Comparison of ENCODE assay signal across 10 cellular contexts in genomic region chr9:117413346-117414219, GRCh38. TPM values are rescaled to one million over a fixed set of nuclear protein-coding genes. Genes with fewer than 3 reads are reported as not detected.
DNase-seq lines count a peak whose midpoint lies in the region; ATAC-seq, FAIRE-seq and TF ChIP-seq lines count a peak whose summit lies in the region.
"Had no signal": no experiment of that assay in that cellular context is flagged by ENCODE, and none has a peak within 500 bp of the region (broad histone marks: within the 10 kb centered on the region; RNA-seq: fewer than 3 reads in every experiment).

No MANE protein-coding gene starts in this region.

- POLR2A ChIA-PET in A549 (lab: Yijun Ruan, JAX) (no interaction called here), HEK293 (lab: Yijun Ruan, JAX) (no interaction called here)

- TF ChIP-seq EP300 in A549 (IDR thresholded peaks at IDR 0.05): no peak

- no peak for FAIRE-seq in A549 (lab: Jason Lieb, UNC)

- peaks cover 0 to 3% (median 0%) of the 10 kb centered on the region in 5 experiments for H3K9me3 Mint-ChIP-seq in brain

- peak overlapping the region; percentile 87 to 91 (median 89) for H3K4me3 Mint-ChIP-seq in brain

- 6% methylated on average over 35 of the region's 51 CpGs for WGBS in A549 (ENCODE audit: missing lambda C conversion rate)

- no peaks in the 10 kb centered on the region for H3K36me3 Mint-ChIP-seq in brain

- H3K9me3 ChIP-seq in A549 (no peaks in the 10 kb centered on the region), HEK293 (ENCODE audit: control insufficient read depth, insufficient read depth, low read depth, low read length) (no peaks in the 10 kb centered on the region)

- peak overlapping the region; percentile 47 for H3K4me3 ChIP-seq in A549
- H3K4me3 ChIP-seq in HEK293 (ENCODE audit: low read depth, low read length): peak overlapping the region; percentile 56

- TF ChIP-seq POLR2A in A549 (IDR thresholded peaks at IDR 0.05; ENCODE audit: low read length): no peak

- H3K36me3 ChIP-seq in HEK293 (ENCODE audit: control insufficient read depth in 2 of 2, insufficient read depth in 1 of 2, low read length in 2 of 2): no peaks in the 10 kb centered on the region

- peaks cover 26% of the 10 kb centered on the region for H3K4me1 Mint-ChIP-seq in brain

- DNase-seq in A549 (ENCODE audit: low read depth in 1 of 2, low spot score in 1 of 2) (no peak), midbrain (lab: John Stamatoyannopoulos, UW) (peak; percentile 25), HCEC 1CT (no peak), NCI-H510A treated with DMSO at 0.1 percent for 48 hours (lab: John Stamatoyannopoulos, UW) (no peak)
- no peak for DNase-seq in stimulated activated CD8-positive, alpha-beta memory T cell treated with anti-CD3 and anti-CD28 coated beads, Interleukin-4, amount 100 ng/mL, for 48 hours
- DNase-seq: stimulated activated naive CD4-positive, alpha-beta T cell treated with Interleukin-2 at 50 U/mL for 16 hours had no signal

- ATAC-seq in A549: peak; percentile 9 to 31; a peak in 4 of 6 replicates
- ATAC-seq in GM21737 (IDR thresholded peaks at IDR 0.05; ENCODE audit: unreplicated experiment): no peak

- peak overlapping the region; percentile 99 for H3K4me2 ChIP-seq in A549

- H3K27ac Mint-ChIP-seq in brain: peak overlapping the region in 1 of 5 experiments; percentile 91
- H3K27ac Mint-ChIP-seq: activated naive CD4-positive, alpha-beta T cell treated with anti-CD3 and anti-CD28 coated beads, Interleukin-2, amount 50 U/mL, for 72 hours had no signal

- TF ChIP-seq CTCF in A549 (IDR thresholded peaks at IDR 0.05): no peak
- TF ChIP-seq CTCF in HEK293 (tag by site-specific recombination; IDR thresholded peaks at IDR 0.05): no peak
- peak in 1 of 2 experiments; percentile 38 for TF ChIP-seq CTCF in brain (conservative IDR thresholded peaks at IDR 0.05)

- CTCF ChIA-PET in A549 (lab: Yijun Ruan, JAX): interaction anchor here (1.0 to 4.0 kb wide), 3 partner anchors 9 to 14 kb away, joined by 4 to 15 read pairs (median 5); no protein-coding TSS in a partner anchor
- CTCF ChIA-PET in HEK293 (lab: Yijun Ruan, JAX): interaction anchor here (0.5 to 3.9 kb wide), 12 partner anchors 8 to 997 kb away, joined by 3 to 25 read pairs (median 4); no protein-coding TSS in a partner anchor

- TF ChIP-seq RAD21 in A549 (conservative IDR thresholded peaks at IDR 0.05 in 1 of 2, IDR thresholded peaks at IDR 0.05 in 1 of 2): no peak

- no peak overlapping the region for H3K27ac ChIP-seq in A549
- H3K27ac ChIP-seq in HEK293 (ENCODE audit: extremely low read depth, low read depth, low read length): no peak overlapping the region

- peaks cover 42% of the 10 kb centered on the region for H3K27me3 Mint-ChIP-seq in brain

- H3K4me1 ChIP-seq in A549 (peaks cover 13% of the 10 kb centered on the region), HEK293 (ENCODE audit: control insufficient read depth, insufficient read depth, low read length) (no peaks in the 10 kb centered on the region)

TF ChIP-seq in A549, 52 proteins besides CTCF, POLR2A, EP300 and RAD21 (continues in another document):
- TF ChIP-seq PHF8 (IDR thresholded peaks at IDR 0.05; ENCODE audit: borderline replicate concordance, low read depth) (no peak), EHMT2 (IDR thresholded peaks at IDR 0.05; ENCODE audit: low read depth) (no peak), HOXB13 (CRISPR knock-in tag; IDR thresholded peaks at IDR 0.05; ENCODE audit: low read depth) (no peak), HEYL (CRISPR knock-in tag; IDR thresholded peaks at IDR 0.05) (no peak), HOXA7 (CRISPR knock-in tag; IDR thresholded peaks at IDR 0.05) (no peak), RCOR1 (IDR thresholded peaks at IDR 0.05; ENCODE audit: low read depth, low read length) (no peak), BHLHE40 (IDR thresholded peaks at IDR 0.05; ENCODE audit: low read depth, low read length) (no peak), NFE2L2 (conservative IDR thresholded peaks at IDR 0.05; ENCODE audit: low read length) (no peak), REST (IDR thresholded peaks at IDR 0.05) (no peak)
- TF ChIP-seq, protein P1, sequence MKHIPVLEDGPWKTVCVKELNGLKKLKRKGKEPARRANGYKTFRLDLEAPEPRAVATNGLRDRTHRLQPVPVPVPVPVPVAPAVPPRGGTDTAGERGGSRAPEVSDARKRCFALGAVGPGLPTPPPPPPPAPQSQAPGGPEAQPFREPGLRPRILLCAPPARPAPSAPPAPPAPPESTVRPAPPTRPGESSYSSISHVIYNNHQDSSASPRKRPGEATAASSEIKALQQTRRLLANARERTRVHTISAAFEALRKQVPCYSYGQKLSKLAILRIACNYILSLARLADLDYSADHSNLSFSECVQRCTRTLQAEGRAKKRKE (CRISPR knock-in tag; IDR thresholded peaks at IDR 0.05; ENCODE audit: low read depth): no peak

TF ChIP-seq in HEK293, 187 proteins besides CTCF, POLR2A, EP300 and RAD21:
- TF ChIP-seq ZNF707 (tag by site-specific recombination; IDR thresholded peaks at IDR 0.05) (no peak), ZSCAN5A (tag by site-specific recombination; IDR thresholded peaks at IDR 0.05) (no peak)

RNA-seq across cellular contexts. Expression of gene ASTN2, which starts 1.3 kb away (rescaled TPM):
- 11.6 and 14.2 TPM in 2 replicates for polyA plus RNA-seq in A549 (2011; rRNA removed)
- polyA plus RNA-seq in A549 (2012; cell fraction: cytosol; rRNA removed): 7.1 and 7.8 TPM in 2 replicates
- 4.2 and 4.4 TPM in 2 replicates for polyA plus RNA-seq in A549 (2012; cell fraction: nucleus; rRNA removed)
- 5.8 to 7.2 TPM (median 6.0 TPM) in 3 replicates for polyA plus RNA-seq in A549 (2017; fragmentation: RNase III; extraction: RNeasy Plus Mini Kit Qiagen cat#74134 plus additional on column Dnase treatment)
- polyA minus RNA-seq in A549 (2011; rRNA and poly(A)+ RNA removed): 34.6 and 36.9 TPM in 2 replicates
- 41.2 TPM for polyA plus RNA-seq in brain (ENCODE audit: insufficient read depth, low read depth, low replicate concordance)
